In the genomic region with DNA sequence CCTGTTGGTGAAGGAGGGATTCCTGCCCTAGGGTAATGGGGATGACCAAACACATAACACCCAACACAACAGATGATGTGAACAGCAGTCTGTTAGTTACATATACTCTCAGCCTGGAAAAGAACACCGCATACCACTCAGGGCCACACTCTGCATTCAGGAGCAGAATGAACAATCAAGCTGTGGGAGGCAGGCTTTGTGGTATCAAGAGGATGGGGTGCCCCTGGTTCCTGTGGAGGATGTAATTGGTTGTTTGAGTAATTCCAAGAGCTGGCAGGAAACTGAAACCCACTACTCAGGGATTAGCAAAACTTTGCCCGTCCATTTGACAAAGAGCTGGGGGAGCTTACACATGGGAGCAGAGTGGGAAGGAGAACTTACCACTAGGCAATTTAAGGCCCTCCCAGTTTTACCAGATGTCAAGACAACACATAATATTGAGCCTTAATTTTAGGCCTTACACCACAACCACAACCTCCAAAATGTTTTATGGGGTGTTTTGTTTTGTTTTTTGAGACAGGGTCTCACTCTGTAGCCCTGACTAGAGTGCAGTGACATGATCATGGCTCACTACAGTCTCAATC, we compare ENCODE assay signal across 20 cellular contexts. TPM values are rescaled to one million over a fixed set of nuclear protein-coding genes. Genes with fewer than 3 reads are reported as not detected.
DNase-seq lines count a peak whose midpoint lies in the region; ATAC-seq, FAIRE-seq and TF ChIP-seq lines count a peak whose summit lies in the region.
"Had no signal": no experiment of that assay in that cellular context is flagged by ENCODE, and none has a peak within 500 bp of the region (broad histone marks: within the 10 kb centered on the region; RNA-seq: fewer than 3 reads in every experiment).

No MANE protein-coding gene starts in this region.

- intact Hi-C loops in activated T-helper 1 cell treated with anti-CD3 and anti-CD28 coated beads, Interleukin-12 subunit alpha, Interleukin-12 subunit beta, Interleukin-2, Interleukin-4 antibody, amounts not matched to agents 30 ng/mL and 10 ng/mL and 1 ng/mL, durations not matched to agents 14 hours and 24 hours and 36 hours (cut with micrococcal nuclease) = loop anchor here (1.0 kb wide), 2 partner anchors 15 to 22 kb away; a partner anchor contains a TSS

- H3K27me3 Mint-ChIP-seq in activated T-helper 1 cell treated with anti-CD3 and anti-CD28 coated beads, Interleukin-12 subunit alpha, Interleukin-12 subunit beta, Interleukin-2, Interleukin-4 antibody, amounts not matched to agents 30 ng/mL and 10 ng/mL and 1 ng/mL, durations not matched to agents 14 hours and 24 hours and 36 hours (ENCODE audit: insufficient read depth) = peaks cover 2% of the 10 kb centered on the region
- H3K27me3 Mint-ChIP-seq: activated naive CD4-positive, alpha-beta T cell treated with anti-CD3 and anti-CD28 coated beads, Interleukin-2, amount 50 U/mL, for 24 hours; CD4-positive, alpha-beta T cell; type B pancreatic cell had no signal

- peak overlapping the region; percentile 47 for H3K4me3 Mint-ChIP-seq in activated T-helper 1 cell treated with anti-CD3 and anti-CD28 coated beads, Interleukin-12 subunit alpha, Interleukin-12 subunit beta, Interleukin-2, Interleukin-4 antibody, amounts not matched to agents 30 ng/mL and 10 ng/mL and 1 ng/mL, durations not matched to agents 14 hours and 24 hours and 36 hours
- H3K4me3 Mint-ChIP-seq: activated naive CD4-positive, alpha-beta T cell treated with anti-CD3 and anti-CD28 coated beads, Interleukin-2, amount 50 U/mL, for 24 hours; CD4-positive, alpha-beta T cell; type B pancreatic cell had no signal

- no peaks in the 10 kb centered on the region for H3K9me3 Mint-ChIP-seq in activated naive CD4-positive, alpha-beta T cell treated with anti-CD3 and anti-CD28 coated beads, Interleukin-2, amount 50 U/mL, for 72 hours
- H3K9me3 Mint-ChIP-seq in activated T-helper 1 cell treated with anti-CD3 and anti-CD28 coated beads, Interleukin-12 subunit alpha, Interleukin-12 subunit beta, Interleukin-2, Interleukin-4 antibody, amounts not matched to agents 30 ng/mL and 10 ng/mL and 1 ng/mL, durations not matched to agents 14 hours and 24 hours and 36 hours = no peaks in the 10 kb centered on the region
- H3K9me3 Mint-ChIP-seq: activated naive CD4-positive, alpha-beta T cell treated with anti-CD3 and anti-CD28 coated beads, Interleukin-2, amount 50 U/mL, for 24 hours; CD4-positive, alpha-beta T cell; type B pancreatic cell had no signal

- no peak for FAIRE-seq in D721Med (lab: Jason Lieb, UNC)
- FAIRE-seq: kidney had no signal

- no peak for TF ChIP-seq CTCF in D721Med (IDR thresholded peaks at IDR 0.05; ENCODE audit: insufficient read depth, missing control alignments)

- ATAC-seq in activated naive CD4-positive, alpha-beta T cell treated with anti-CD3 and anti-CD28 coated beads, Interleukin-2, amount 50 U/mL, for 72 hours = peak; percentile 93 to 96
- ATAC-seq: body of pancreas, gastrocnemius medialis had no signal

- H3K4me1 Mint-ChIP-seq in activated T-helper 1 cell treated with anti-CD3 and anti-CD28 coated beads, Interleukin-12 subunit alpha, Interleukin-12 subunit beta, Interleukin-2, Interleukin-4 antibody, amounts not matched to agents 30 ng/mL and 10 ng/mL and 1 ng/mL, durations not matched to agents 14 hours and 24 hours and 36 hours (ENCODE audit: low read depth) = peaks cover 13% of the 10 kb centered on the region
- H3K4me1 Mint-ChIP-seq: activated naive CD4-positive, alpha-beta T cell treated with anti-CD3 and anti-CD28 coated beads, Interleukin-2, amount 50 U/mL, for 24 hours had no signal

- peak overlapping the region; percentile 80 to 90 for H3K27ac Mint-ChIP-seq in activated naive CD4-positive, alpha-beta T cell treated with anti-CD3 and anti-CD28 coated beads, Interleukin-2, amount 50 U/mL, for 72 hours
- H3K27ac Mint-ChIP-seq in activated T-helper 1 cell treated with anti-CD3 and anti-CD28 coated beads, Interleukin-12 subunit alpha, Interleukin-12 subunit beta, Interleukin-2, Interleukin-4 antibody, amounts not matched to agents 30 ng/mL and 10 ng/mL and 1 ng/mL, durations not matched to agents 14 hours and 24 hours and 36 hours = peak overlapping the region; percentile 49
- H3K27ac Mint-ChIP-seq: activated naive CD4-positive, alpha-beta T cell treated with anti-CD3 and anti-CD28 coated beads, Interleukin-2, amount 50 U/mL, for 24 hours; CD4-positive, alpha-beta T cell; type B pancreatic cell had no signal

- no peaks in the 10 kb centered on the region for H3K36me3 Mint-ChIP-seq in activated naive CD4-positive, alpha-beta T cell treated with anti-CD3 and anti-CD28 coated beads, Interleukin-2, amount 50 U/mL, for 72 hours
- H3K36me3 Mint-ChIP-seq in activated T-helper 1 cell treated with anti-CD3 and anti-CD28 coated beads, Interleukin-12 subunit alpha, Interleukin-12 subunit beta, Interleukin-2, Interleukin-4 antibody, amounts not matched to agents 30 ng/mL and 10 ng/mL and 1 ng/mL, durations not matched to agents 14 hours and 24 hours and 36 hours (ENCODE audit: low read depth) = peaks cover 4% of the 10 kb centered on the region
- H3K36me3 Mint-ChIP-seq: activated naive CD4-positive, alpha-beta T cell treated with anti-CD3 and anti-CD28 coated beads, Interleukin-2, amount 50 U/mL, for 24 hours; type B pancreatic cell had no signal

- peak in 1 of 2 donors; percentile 65 for DNase-seq in activated naive CD4-positive, alpha-beta T cell treated with anti-CD3 and anti-CD28 coated beads, Interleukin-2, amount 50 U/mL, for 72 hours (ENCODE audit: low spot score in 2 of 2)
- DNase-seq in activated naive CD4-positive, alpha-beta T cell treated with anti-CD3 and anti-CD28 coated beads, Interleukin-2, amount 50 U/mL, for 16 hours = no peak
- peak; percentile 25 to 26 for DNase-seq in Kasumi-1 (lab: John Stamatoyannopoulos, UW)
- no peak for DNase-seq in activated T-helper 1 cell treated with anti-CD3 and anti-CD28 coated beads, Interleukin-12 subunit alpha, Interleukin-12 subunit beta, Interleukin-2, Interleukin-4 antibody, amounts not matched to agents 30 ng/mL and 10 ng/mL and 1 ng/mL, durations not matched to agents 14 hours and 24 hours and 36 hours (ENCODE audit: low spot score)
- peak in 2 of 3 donors; percentile 27 to 51 for DNase-seq in stimulated activated CD4-positive, alpha-beta T cell treated with anti-CD3 and anti-CD28 coated beads, TNF-alpha, amount 100 ng/mL, for 48 hours (ENCODE audit: low read depth in 3 of 3)
- DNase-seq in AG08396 (ENCODE audit: low spot score) = no peak
- DNase-seq in glomerular visceral epithelial cell (ENCODE audit: extremely low spot score) = no peak
- DNase-seq in D721Med (ENCODE audit: insufficient read length, low spot score) = no peak
- DNase-seq: body of pancreas; CD4-positive, alpha-beta T cell; effector CD8-positive, alpha-beta T cell; gastrocnemius medialis; kidney; NCI-H1694; NCI-H774; SHP77; stomach had no signal

RNA-seq across cellular contexts. Expression of a gene that starts 15.6 kb away (rescaled TPM):
- total RNA-seq in activated naive CD4-positive, alpha-beta T cell treated with anti-CD3 and anti-CD28 coated beads, Interleukin-2, amount 50 U/mL, for 72 hours = 10 to 100 TPM; 48.2 to 50.0 TPM
- 56.6 and 59.0 TPM in 2 replicates for total RNA-seq in activated T-helper 1 cell treated with anti-CD3 and anti-CD28 coated beads, Interleukin-12 subunit alpha, Interleukin-12 subunit beta, Interleukin-2, Interleukin-4 antibody, amounts not matched to agents 30 ng/mL and 10 ng/mL and 1 ng/mL, durations not matched to agents 14 hours and 24 hours and 36 hours

RNA-seq across cellular contexts. Expression of a gene that starts 21.2 kb away (rescaled TPM):
- total RNA-seq in activated naive CD4-positive, alpha-beta T cell treated with anti-CD3 and anti-CD28 coated beads, Interleukin-2, amount 50 U/mL, for 72 hours = 1,000 to 10,000 TPM; 1,805 to 1,969 TPM
- 1,451 and 1,473 TPM in 2 replicates for total RNA-seq in activated T-helper 1 cell treated with anti-CD3 and anti-CD28 coated beads, Interleukin-12 subunit alpha, Interleukin-12 subunit beta, Interleukin-2, Interleukin-4 antibody, amounts not matched to agents 30 ng/mL and 10 ng/mL and 1 ng/mL, durations not matched to agents 14 hours and 24 hours and 36 hours

RNA-seq across cellular contexts. Expression of a gene that starts 27.4 kb away (rescaled TPM):
- 1 to 10 TPM; 2.2 to 2.8 TPM for total RNA-seq in activated naive CD4-positive, alpha-beta T cell treated with anti-CD3 and anti-CD28 coated beads, Interleukin-2, amount 50 U/mL, for 72 hours
- 2.1 and 2.3 TPM in 2 replicates for total RNA-seq in activated T-helper 1 cell treated with anti-CD3 and anti-CD28 coated beads, Interleukin-12 subunit alpha, Interleukin-12 subunit beta, Interleukin-2, Interleukin-4 antibody, amounts not matched to agents 30 ng/mL and 10 ng/mL and 1 ng/mL, durations not matched to agents 14 hours and 24 hours and 36 hours
- total RNA-seq: G401 had no signal

RNA-seq across cellular contexts. Expression of a gene that starts 58.0 kb away (rescaled TPM):
- 10 to 100 TPM; 22.2 to 22.5 TPM for total RNA-seq in activated naive CD4-positive, alpha-beta T cell treated with anti-CD3 and anti-CD28 coated beads, Interleukin-2, amount 50 U/mL, for 72 hours
- total RNA-seq in activated T-helper 1 cell treated with anti-CD3 and anti-CD28 coated beads, Interleukin-12 subunit alpha, Interleukin-12 subunit beta, Interleukin-2, Interleukin-4 antibody, amounts not matched to agents 30 ng/mL and 10 ng/mL and 1 ng/mL, durations not matched to agents 14 hours and 24 hours and 36 hours = 23.4 and 24.6 TPM in 2 replicates

Comparison
In these comparisons a context has a peak if more than half of its experiments do, and no peak if none do; other contexts are left out.
1. DNase-seq: peak in Kasumi-1 (2 of 2) and stimulated activated CD4-positive, alpha-beta T cell treated with anti-CD3 and anti-CD28 coated beads, TNF-alpha, amount 100 ng/mL, for 48 hours (2 of 3); none in activated naive CD4-positive, alpha-beta T cell treated with anti-CD3 and anti-CD28 coated beads, Interleukin-2, amount 50 U/mL, for 16 hours (single experiment), activated T-helper 1 cell treated with anti-CD3 and anti-CD28 coated beads, Interleukin-12 subunit alpha, Interleukin-12 subunit beta, Interleukin-2, Interleukin-4 antibody, amounts not matched to agents 30 ng/mL and 10 ng/mL and 1 ng/mL, durations not matched to agents 14 hours and 24 hours and 36 hours (single experiment), AG08396 (single experiment), glomerular visceral epithelial cell (single experiment) and D721Med (single experiment).